In genomic region chr6:69421270-69421669, GRCh38 we compare ENCODE assay signal across 9 cellular contexts.
"Had no signal": no experiment of that assay in that cellular context is flagged by ENCODE, and none has a peak within 500 bp of the region (broad histone marks: within the 10 kb centered on the region; RNA-seq: fewer than 3 reads in every experiment).

No MANE protein-coding gene starts in this region.

- H3K4me3 Mint-ChIP-seq: H9 had no signal

- DNase-seq: GM23248, GOT3, H9, HCEC 1CT, Karpas-422, KBM-7 had no signal

- H2AFZ ChIP-seq: GM23248 had no signal

- H3K4me3 ChIP-seq: GM23248 had no signal

- FAIRE-seq: H54, HTR-8/SVneo had no signal

- H3K27ac ChIP-seq: GM23248, KMS-11 had no signal

- H3K27ac Mint-ChIP-seq: H9 had no signal

- H3K9me3 Mint-ChIP-seq: H9 had no signal

- H3K4me2 ChIP-seq: KMS-11 had no signal

- H3K9ac ChIP-seq: GM23248, KMS-11 had no signal
